In genomic region chr2:122886479-122887130, GRCh38 we compare ENCODE assay signal across 23 cellular contexts.
"Had no signal": no experiment of that assay in that cellular context is flagged by ENCODE, and none has a peak within 500 bp of the region (broad histone marks: within the 10 kb centered on the region; RNA-seq: fewer than 3 reads in every experiment).

No MANE protein-coding gene starts in this region.

- ATAC-seq: activated CD8-positive, alpha-beta memory T cell treated with anti-CD3 and anti-CD28 coated beads, Interleukin-2, amount 10 ng/mL, durations not matched to agents 7 days and 5 days; body of pancreas; foreskin keratinocyte; naive thymus-derived CD8-positive, alpha-beta T cell; right lobe of liver; stimulated activated naive CD8-positive, alpha-beta T cell treated with anti-CD3 and anti-CD28 coated beads, Interleukin-15, amount 100 ng/mL, for 72 hours had no signal

- H3K4me3 ChIP-seq: body of pancreas, colonic mucosa, right lobe of liver, suprapubic skin had no signal

- H3K4me1 ChIP-seq: body of pancreas, colonic mucosa, foreskin keratinocyte, parathyroid adenoma, right lobe of liver, suprapubic skin had no signal

- DNase-seq: activated B cell treated with CpG ODN at 0.5 μM for 24 hours; activated CD4-positive, alpha-beta memory T cell treated with anti-CD3 and anti-CD28 coated beads for 36 hours; activated CD4-positive, alpha-beta T cell treated with anti-CD3 and anti-CD28 coated beads for 4 hours; activated CD8-positive, alpha-beta memory T cell treated with anti-CD3 and anti-CD28 coated beads, Interleukin-2, amount 10 ng/mL, durations not matched to agents 7 days and 5 days; activated naive CD4-positive, alpha-beta T cell; activated naive CD8-positive, alpha-beta T cell treated with anti-CD3 and anti-CD28 coated beads, Interleukin-2, amount 10 ng/mL, durations not matched to agents 7 days and 5 days; amygdala; body of pancreas; central memory CD4-positive, alpha-beta T cell; colonic mucosa; foreskin keratinocyte; hippocampal formation; mesenchymal stem cell; naive thymus-derived CD8-positive, alpha-beta T cell; right lobe of liver; small intestine; stimulated activated CD4-positive, alpha-beta T cell treated with anti-CD3 and anti-CD28 coated beads, Interleukin-15, amount 100 ng/mL, for 24 hours; stimulated activated CD4-positive, alpha-beta T cell treated with anti-CD3 and anti-CD28 coated beads, Interleukin-4, amount 100 ng/mL, for 1 hour; stimulated activated naive CD8-positive, alpha-beta T cell treated with anti-CD3 and anti-CD28 coated beads, Interleukin-15, amount 100 ng/mL, for 72 hours; trophoblast cell had no signal

- H3K27me3 ChIP-seq: body of pancreas, colonic mucosa, foreskin keratinocyte, right lobe of liver, suprapubic skin had no signal

- H3K9ac ChIP-seq: parathyroid adenoma had no signal

- H3K36me3 Mint-ChIP-seq: activated CD4-positive, alpha-beta memory T cell treated with anti-CD3 and anti-CD28 coated beads for 36 hours; activated CD8-positive, alpha-beta memory T cell treated with anti-CD3 and anti-CD28 coated beads, Interleukin-2, amount 10 ng/mL, durations not matched to agents 7 days and 5 days; activated naive CD8-positive, alpha-beta T cell treated with anti-CD3 and anti-CD28 coated beads, Interleukin-2, amount 10 ng/mL, durations not matched to agents 7 days and 5 days; naive thymus-derived CD8-positive, alpha-beta T cell had no signal

- H3K4me1 Mint-ChIP-seq: activated B cell treated with CpG ODN at 0.5 μM for 24 hours; activated CD8-positive, alpha-beta memory T cell treated with anti-CD3 and anti-CD28 coated beads, Interleukin-2, amount 10 ng/mL, durations not matched to agents 7 days and 5 days; activated naive CD8-positive, alpha-beta T cell treated with anti-CD3 and anti-CD28 coated beads, Interleukin-2, amount 10 ng/mL, durations not matched to agents 7 days and 5 days; naive thymus-derived CD8-positive, alpha-beta T cell; stimulated activated naive CD8-positive, alpha-beta T cell treated with anti-CD3 and anti-CD28 coated beads, Interleukin-15, amount 100 ng/mL, for 72 hours had no signal

- H3K27ac Mint-ChIP-seq: activated B cell treated with CpG ODN at 0.5 μM for 24 hours; activated CD4-positive, alpha-beta memory T cell treated with anti-CD3 and anti-CD28 coated beads for 36 hours; activated CD8-positive, alpha-beta memory T cell treated with anti-CD3 and anti-CD28 coated beads, Interleukin-2, amount 10 ng/mL, durations not matched to agents 7 days and 5 days; activated naive CD8-positive, alpha-beta T cell treated with anti-CD3 and anti-CD28 coated beads, Interleukin-2, amount 10 ng/mL, durations not matched to agents 7 days and 5 days; naive thymus-derived CD8-positive, alpha-beta T cell; stimulated activated naive CD8-positive, alpha-beta T cell treated with anti-CD3 and anti-CD28 coated beads, Interleukin-15, amount 100 ng/mL, for 72 hours; T-helper 2 cell treated with Interferon-gamma antibody and Interleukin-4, amounts not matched to agents 5 μg/mL and 100 μg/mL, for 36 hours had no signal

- H3K79me2 ChIP-seq: parathyroid adenoma had no signal

- H3K27me3 Mint-ChIP-seq: activated B cell treated with CpG ODN at 0.5 μM for 24 hours; activated CD4-positive, alpha-beta memory T cell treated with anti-CD3 and anti-CD28 coated beads for 36 hours; activated CD8-positive, alpha-beta memory T cell treated with anti-CD3 and anti-CD28 coated beads, Interleukin-2, amount 10 ng/mL, durations not matched to agents 7 days and 5 days; activated naive CD8-positive, alpha-beta T cell treated with anti-CD3 and anti-CD28 coated beads, Interleukin-2, amount 10 ng/mL, durations not matched to agents 7 days and 5 days; naive thymus-derived CD8-positive, alpha-beta T cell; stimulated activated naive CD8-positive, alpha-beta T cell treated with anti-CD3 and anti-CD28 coated beads, Interleukin-15, amount 100 ng/mL, for 72 hours had no signal

- H3K27ac ChIP-seq: body of pancreas, colonic mucosa, foreskin keratinocyte, parathyroid adenoma, right lobe of liver, suprapubic skin had no signal

- H2AFZ ChIP-seq: parathyroid adenoma had no signal

- H3K9me3 ChIP-seq: body of pancreas, colonic mucosa, right lobe of liver, suprapubic skin had no signal

- H3K4me3 Mint-ChIP-seq: activated B cell treated with CpG ODN at 0.5 μM for 24 hours; activated CD4-positive, alpha-beta memory T cell treated with anti-CD3 and anti-CD28 coated beads for 36 hours; activated CD8-positive, alpha-beta memory T cell treated with anti-CD3 and anti-CD28 coated beads, Interleukin-2, amount 10 ng/mL, durations not matched to agents 7 days and 5 days; activated naive CD8-positive, alpha-beta T cell treated with anti-CD3 and anti-CD28 coated beads, Interleukin-2, amount 10 ng/mL, durations not matched to agents 7 days and 5 days; naive thymus-derived CD8-positive, alpha-beta T cell; stimulated activated naive CD8-positive, alpha-beta T cell treated with anti-CD3 and anti-CD28 coated beads, Interleukin-15, amount 100 ng/mL, for 72 hours; T-helper 2 cell treated with Interferon-gamma antibody and Interleukin-4, amounts not matched to agents 5 μg/mL and 100 μg/mL, for 36 hours had no signal

- H3K36me3 ChIP-seq: colonic mucosa, right lobe of liver, suprapubic skin had no signal

- H3K9me3 Mint-ChIP-seq: activated naive CD8-positive, alpha-beta T cell treated with anti-CD3 and anti-CD28 coated beads, Interleukin-2, amount 10 ng/mL, durations not matched to agents 7 days and 5 days had no signal
